26 cellular contexts compared by ENCODE assay signal in genomic region chr1:46552357-46553237, GRCh38. TPM values are rescaled to one million over a fixed set of nuclear protein-coding genes. Genes with fewer than 3 reads are reported as not detected.
"Had no signal": no experiment of that assay in that cellular context is flagged by ENCODE, and none has a peak within 500 bp of the region (broad histone marks: within the 10 kb centered on the region; RNA-seq: fewer than 3 reads in every experiment).

No MANE protein-coding gene starts in this region.

- H3K4me3 Mint-ChIP-seq: activated CD8-positive, alpha-beta T cell treated with anti-CD3 and anti-CD28 coated beads, Interleukin-2, amount 10 ng/mL, durations not matched to agents 7 days and 5 days; activated naive CD4-positive, alpha-beta T cell treated with anti-CD3 and anti-CD28 coated beads, Interleukin-2, amount 50 U/mL, for 24 hours; activated T-helper 1 cell treated with anti-CD3 and anti-CD28 coated beads, Interleukin-12 subunit alpha, Interleukin-12 subunit beta, Interleukin-2, Interleukin-4 antibody, amounts not matched to agents 30 ng/mL and 10 ng/mL and 1 ng/mL, durations not matched to agents 14 hours and 24 hours and 36 hours; stimulated activated naive CD8-positive, alpha-beta T cell treated with anti-CD3 and anti-CD28 coated beads, Interleukin-15, amount 100 ng/mL, for 72 hours had no signal

- H3K27ac Mint-ChIP-seq: activated CD8-positive, alpha-beta T cell treated with anti-CD3 and anti-CD28 coated beads, Interleukin-2, amount 10 ng/mL, durations not matched to agents 7 days and 5 days; activated naive CD4-positive, alpha-beta T cell treated with anti-CD3 and anti-CD28 coated beads, Interleukin-2, amount 50 U/mL, for 24 hours; activated T-helper 1 cell treated with anti-CD3 and anti-CD28 coated beads, Interleukin-12 subunit alpha, Interleukin-12 subunit beta, Interleukin-2, Interleukin-4 antibody, amounts not matched to agents 30 ng/mL and 10 ng/mL and 1 ng/mL, durations not matched to agents 14 hours and 24 hours and 36 hours; progenitor cell of endocrine pancreas had no signal

- H3K36me3 ChIP-seq: lower lobe of right lung, right atrium auricular region, tibial artery had no signal

- H3K36me3 Mint-ChIP-seq: activated naive CD4-positive, alpha-beta T cell treated with anti-CD3 and anti-CD28 coated beads, Interleukin-2, amount 50 U/mL, for 24 hours had no signal

- H3K9me3 ChIP-seq: lower lobe of right lung, mucosa of descending colon, right atrium auricular region, tibial artery had no signal

- DNase-seq: activated CD4-positive, alpha-beta T cell treated with anti-CD3 and anti-CD28 coated beads, Interleukin-2, amount 50 U/mL, for 1 hour; activated CD4-positive, CD25-positive, alpha-beta regulatory T cell treated with anti-CD3 and anti-CD28 coated beads, Interleukin-2, amount 50 U/mL, for 72 hours; activated CD8-positive, alpha-beta T cell treated with anti-CD3 and anti-CD28 coated beads, Interleukin-2, amount 10 ng/mL, durations not matched to agents 7 days and 5 days; activated gamma-delta T cell; foreskin fibroblast; lower lobe of right lung; mesendoderm; mucosa of descending colon; stimulated activated CD4-positive, alpha-beta T cell treated with anti-CD3 and anti-CD28 coated beads, Interleukin-12 subunit alpha, Interleukin-12 subunit beta, amount 100 ng/mL, for 4 hours; stimulated activated naive CD8-positive, alpha-beta T cell treated with anti-CD3 and anti-CD28 coated beads, Interleukin-15, amount 100 ng/mL, for 72 hours; SW 1271; T-helper 2 cell had no signal

- H3K4me3 ChIP-seq: lower lobe of right lung, mucosa of descending colon, right atrium auricular region, tibial artery had no signal

- ATAC-seq: activated CD8-positive, alpha-beta T cell treated with anti-CD3 and anti-CD28 coated beads, Interleukin-2, amount 10 ng/mL, durations not matched to agents 7 days and 5 days; left lobe of liver; lower lobe of right lung; mucosa of descending colon; stimulated activated naive CD8-positive, alpha-beta T cell treated with anti-CD3 and anti-CD28 coated beads, Interleukin-15, amount 100 ng/mL, for 72 hours had no signal

- H3K27ac ChIP-seq: lower lobe of right lung, right atrium auricular region, tibial artery had no signal

- H3K9me3 Mint-ChIP-seq: activated naive CD4-positive, alpha-beta T cell treated with anti-CD3 and anti-CD28 coated beads, Interleukin-2, amount 50 U/mL, for 24 hours; activated T-helper 1 cell treated with anti-CD3 and anti-CD28 coated beads, Interleukin-12 subunit alpha, Interleukin-12 subunit beta, Interleukin-2, Interleukin-4 antibody, amounts not matched to agents 30 ng/mL and 10 ng/mL and 1 ng/mL, durations not matched to agents 14 hours and 24 hours and 36 hours; stimulated activated naive CD8-positive, alpha-beta T cell treated with anti-CD3 and anti-CD28 coated beads, Interleukin-15, amount 100 ng/mL, for 72 hours had no signal

- H3K27me3 ChIP-seq: right atrium auricular region had no signal

RNA-seq across cellular contexts. Expression of gene KNCN, which starts 1.1 kb away (rescaled TPM):
- total RNA-seq: activated CD8-positive, alpha-beta T cell treated with anti-CD3 and anti-CD28 coated beads, Interleukin-2, amount 10 ng/mL, durations not matched to agents 7 days and 5 days; activated T-helper 1 cell treated with anti-CD3 and anti-CD28 coated beads, Interleukin-12 subunit alpha, Interleukin-12 subunit beta, Interleukin-2, Interleukin-4 antibody, amounts not matched to agents 30 ng/mL and 10 ng/mL and 1 ng/mL, durations not matched to agents 14 hours and 24 hours and 36 hours; cerebellum; epithelial cell of proximal tubule; fibroblast of lung; glomerular endothelial cell; kidney epithelial cell; left lobe of liver; lower lobe of right lung; mucosa of descending colon; osteocyte; progenitor cell of endocrine pancreas; right atrium auricular region; urinary bladder had no signal
- polyA plus RNA-seq: fibroblast of lung, neural cell, urinary bladder had no signal
